In genomic region chr10:106857728-106858127, GRCh38 we compare ENCODE assay signal across 34 cellular contexts.
"Had no signal": no experiment of that assay in that cellular context is flagged by ENCODE, and none has a peak within 500 bp of the region (broad histone marks: within the 10 kb centered on the region; RNA-seq: fewer than 3 reads in every experiment).

No MANE protein-coding gene starts in this region.

- H3K9ac ChIP-seq: KMS-11 had no signal

- H3K4me3 ChIP-seq: MG63 had no signal

- H3K27ac ChIP-seq: KMS-11 had no signal

- H3K4me2 ChIP-seq: KMS-11 had no signal

- H3K27me3 ChIP-seq: MG63 had no signal

- H3K9me3 ChIP-seq: MG63 had no signal

- H3K36me3 ChIP-seq: MG63 had no signal

- DNase-seq: Karpas-422, Kasumi-1, KG1, MG63, MM.1S, MV-4-11, NCI-H1048, NCI-H1092, NCI-H1092 treated with DMSO at 0.1 percent for 48 hours, NCI-H1105, NCI-H1105 treated with DMSO at 0.1 percent for 48 hours, NCI-H1417, NCI-H1417 treated with DMSO at 0.1 percent for 48 hours, NCI-H1436, NCI-H1436 treated with DMSO at 0.1 percent for 48 hours, NCI-H146, NCI-H1694, NCI-H1694 treated with DMSO at 0.1 percent for 48 hours, NCI-H187, NCI-H187 treated with DMSO at 0.1 percent for 48 hours, NCI-H1930, NCI-H2029, NCI-H2029 treated with DMSO at 0.1 percent for 48 hours, NCI-H2081, NCI-H2081 treated with DMSO at 0.1 percent for 48 hours, NCI-H2107, NCI-H2171, NCI-H2171 treated with DMSO at 0.1 percent for 48 hours, NCI-H2227 treated with DMSO at 0.1 percent for 48 hours, NCI-H226, NCI-H345, NCI-H446, NCI-H446 treated with DMSO at 0.1 percent for 48 hours had no signal
